In the genomic region with DNA sequence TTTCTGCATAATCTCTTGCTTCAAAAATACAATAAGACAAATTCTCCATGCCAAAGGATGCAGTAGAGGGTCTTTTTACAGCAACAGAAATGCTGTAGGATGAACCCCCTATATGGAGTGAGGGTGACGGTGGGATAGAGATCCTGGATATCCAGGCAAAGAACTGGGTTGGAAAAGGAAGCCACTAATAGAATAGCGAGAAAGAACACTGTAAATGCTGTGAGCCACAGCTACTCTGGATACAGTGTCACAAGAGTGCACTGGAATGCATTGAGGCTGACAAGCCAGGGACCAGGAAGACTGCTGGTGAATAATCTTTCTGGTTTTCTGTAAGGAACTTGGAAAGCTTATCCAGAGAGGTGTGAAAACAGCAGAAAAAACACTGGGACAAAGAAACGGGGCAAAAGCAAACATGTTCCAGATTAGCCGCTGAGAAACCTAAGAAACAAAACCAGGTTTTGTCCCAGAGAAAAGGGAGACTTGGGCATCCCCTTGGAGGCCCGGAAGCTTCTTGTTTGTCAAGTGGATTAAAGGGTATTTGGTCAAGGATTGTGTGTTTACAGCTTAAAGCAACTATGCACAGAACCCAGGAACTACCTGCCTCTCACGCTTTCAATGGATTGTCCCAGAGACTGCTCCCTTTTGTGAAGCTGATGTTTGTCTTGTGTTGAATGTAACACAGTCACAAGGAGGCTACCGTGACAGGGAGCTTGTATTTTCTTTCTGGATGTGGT, we compare ENCODE assay signal across 27 cellular contexts. TPM values are rescaled to one million over a fixed set of nuclear protein-coding genes. Genes with fewer than 3 reads are reported as not detected.
DNase-seq lines count a peak whose midpoint lies in the region; ATAC-seq and TF ChIP-seq lines count a peak whose summit lies in the region.
"Had no signal": no experiment of that assay in that cellular context is flagged by ENCODE, and none has a peak within 500 bp of the region (broad histone marks: within the 10 kb centered on the region; RNA-seq: fewer than 3 reads in every experiment).

No MANE protein-coding gene starts in this region.

- peak overlapping the region; percentile 33 for H3K14ac ChIP-seq in trophoblast cell (ENCODE audit: low read length)

- no peak overlapping the region for H2BK5ac ChIP-seq in trophoblast cell (ENCODE audit: low read depth, low read length, poor library complexity)

- H3K27me3 Mint-ChIP-seq in chondrocyte (ENCODE audit: low read depth), result peaks cover 21% of the 10 kb centered on the region

- no peak overlapping the region for H3K23ac ChIP-seq in trophoblast cell (ENCODE audit: low read length)

- no peak for ATAC-seq in GM21447 (IDR thresholded peaks at IDR 0.05; ENCODE audit: unreplicated experiment)
- ATAC-seq: activated T-cell treated with anti-CD3 and anti-CD28 coated beads, Interleukin-2, amount 50 U/mL, for 4 hours; mucosa of descending colon had no signal

- H3K4ac ChIP-seq in trophoblast cell (ENCODE audit: low read depth, low read length), result no peak overlapping the region

- H3K27ac Mint-ChIP-seq in chondrocyte (ENCODE audit: unreplicated experiment), result no peak overlapping the region
- H3K27ac Mint-ChIP-seq: nephron had no signal

- intact Hi-C loops in esophagus squamous epithelium (cut with DNase I), result no loop called here

- H2BK120ac ChIP-seq in trophoblast cell (ENCODE audit: insufficient read depth, low read length, poor library complexity), result peak overlapping the region; percentile 72

- H3K36me3 ChIP-seq in esophagus squamous epithelium (no peaks in the 10 kb centered on the region), trophoblast cell (ENCODE audit: control insufficient read depth in 1 of 2, insufficient read depth in 2 of 2, low read length in 2 of 2) (no peaks in the 10 kb centered on the region)
- H3K36me3 ChIP-seq: BLaER1, ovary, spleen, tibial nerve had no signal

- TF ChIP-seq POLR2A in esophagus squamous epithelium (IDR thresholded peaks at IDR 0.05), result no peak

- 31 to 44% methylated on average over 6 of the region's 7 CpGs for WGBS in esophagus squamous epithelium, 2 donors
- WGBS in trophoblast cell (ENCODE audit: extremely low coverage, insufficient coverage, insufficient read length), result no CpG with 5 or more reads among the region's 7 CpGs

- H3K36me3 Mint-ChIP-seq in chondrocyte (ENCODE audit: low read depth), result no peaks in the 10 kb centered on the region

- peaks cover 0 to 2% (median 0%) of the 10 kb centered on the region in 3 donors for H3K9me3 ChIP-seq in esophagus squamous epithelium
- H3K9me3 ChIP-seq in trophoblast cell (ENCODE audit: insufficient read depth, low read depth, low read length), result no peaks in the 10 kb centered on the region
- H3K9me3 ChIP-seq: ovary, tibial nerve had no signal

- no peak overlapping the region for H3K4me2 ChIP-seq in trophoblast cell (ENCODE audit: low read length)
- H3K4me2 ChIP-seq: BLaER1 had no signal

- no peaks in the 10 kb centered on the region for H3K4me1 Mint-ChIP-seq in chondrocyte (ENCODE audit: low read depth)
- H3K4me1 Mint-ChIP-seq: nephron had no signal

- no peak overlapping the region for H2AFZ ChIP-seq in trophoblast cell (ENCODE audit: insufficient read depth, low read length, poor library complexity)
- H2AFZ ChIP-seq: GM23248 had no signal

- H3K9ac ChIP-seq in trophoblast cell (ENCODE audit: low read length), result no peak overlapping the region
- H3K9ac ChIP-seq: BLaER1, GM23248 had no signal

- H3K18ac ChIP-seq in trophoblast cell (ENCODE audit: low read length), result no peak overlapping the region

- H3K4me1 ChIP-seq in esophagus squamous epithelium (peaks cover 5 to 39% (median 10%) of the 10 kb centered on the region in 3 donors), trophoblast cell (ENCODE audit: control insufficient read depth in 1 of 2, insufficient read depth in 2 of 2, low read length in 2 of 2) (peaks cover 16 to 19% of the 10 kb centered on the region in 2 experiments)
- H3K4me1 ChIP-seq: tibial nerve had no signal

- H3K4me3 ChIP-seq in esophagus squamous epithelium (no peak overlapping the region), trophoblast cell (ENCODE audit: low read depth, low read length) (no peak overlapping the region)
- H3K4me3 ChIP-seq: BLaER1, dorsolateral prefrontal cortex, GM23248, mucosa of descending colon, ovary, spleen, tibial nerve had no signal

- peak; percentile 93 for DNase-seq in DMS53 (lab: John Stamatoyannopoulos, UW)
- DNase-seq in HuH-7 (ENCODE audit: low spot score), result peak; percentile 37
- no peak for DNase-seq in esophagus squamous epithelium (lab: John Stamatoyannopoulos, UW)
- no peak for DNase-seq in trophoblast cell
- no peak for DNase-seq in NCI-H1694 (lab: John Stamatoyannopoulos, UW)
- no peak for DNase-seq in UCSD-AML1 (lab: John Stamatoyannopoulos, UW; ENCODE audit: unreplicated experiment)
- DNase-seq in chondrocyte (ENCODE audit: low spot score), result no peak
- DNase-seq: activated naive CD4-positive, alpha-beta T cell; activated T-cell treated with anti-CD3 and anti-CD28 coated beads, Interleukin-2, amount 50 U/mL, for 4 hours; dorsolateral prefrontal cortex; GM23248; mucosa of descending colon; NCI-H345; ovary; RPMI8226; spleen had no signal

- peak overlapping the region; percentile 87 for H4K91ac ChIP-seq in trophoblast cell (ENCODE audit: low read depth, low read length)

- H3K79me2 ChIP-seq in trophoblast cell (ENCODE audit: control insufficient read depth, insufficient read depth, low read length, poor library complexity), result peaks cover 1% of the 10 kb centered on the region

- no peak overlapping the region for H3K4me3 Mint-ChIP-seq in chondrocyte (ENCODE audit: unreplicated experiment)
- H3K4me3 Mint-ChIP-seq: activated T-cell treated with anti-CD3 and anti-CD28 coated beads, Interleukin-2, amount 50 U/mL, for 4 hours; nephron had no signal

- H2BK12ac ChIP-seq in trophoblast cell (ENCODE audit: low read length), result peak overlapping the region; percentile 25

- no peak for TF ChIP-seq CTCF in esophagus squamous epithelium (IDR thresholded peaks at IDR 0.05)
- no peak for TF ChIP-seq CTCF in chondrocyte (IDR thresholded peaks at IDR 0.05)

- peaks cover 0 to 7% (median 0%) of the 10 kb centered on the region in 4 donors for H3K27me3 ChIP-seq in esophagus squamous epithelium
- H3K27me3 ChIP-seq in trophoblast cell (ENCODE audit: insufficient read depth, low read length), result no peaks in the 10 kb centered on the region
- H3K27me3 ChIP-seq: BLaER1, ovary, tibial nerve had no signal

- H3K9me3 Mint-ChIP-seq in chondrocyte (ENCODE audit: low read depth), result peaks cover 4% of the 10 kb centered on the region

- no peak overlapping the region for H2AK5ac ChIP-seq in trophoblast cell (ENCODE audit: low read length)

- H4K12ac ChIP-seq in trophoblast cell (ENCODE audit: low read depth, low read length), result no peak overlapping the region

- H3K27ac ChIP-seq in esophagus squamous epithelium (peak overlapping the region in 3 of 4 donors; percentile 11 to 49 (median 39)), trophoblast cell (ENCODE audit: low read depth, low read length) (no peak overlapping the region)
- H3K27ac ChIP-seq: BLaER1, dorsolateral prefrontal cortex, GM23248, ovary, spleen, tibial nerve had no signal

- H3K79me1 ChIP-seq in trophoblast cell (ENCODE audit: low read length), result peaks cover 8% of the 10 kb centered on the region

- H4K8ac ChIP-seq in trophoblast cell (ENCODE audit: low read depth, low read length), result peak overlapping the region; percentile 18

RNA-seq across cellular contexts. Expression of gene MSMB, which starts 6.2 kb away (rescaled TPM):
- 1 to 10 TPM in 1 of 4 donors, not detected in 3; 8.4 TPM for total RNA-seq in esophagus squamous epithelium
- 0.64 and 1.1 TPM in 2 replicates for polyA plus RNA-seq in trophoblast cell (2013)
- total RNA-seq in chondrocyte, result not detected in 3 replicates
- total RNA-seq: activated CD8-positive, alpha-beta memory T cell treated with anti-CD3 and anti-CD28 coated beads for 36 hours; activated T-cell treated with anti-CD3 and anti-CD28 coated beads, Interleukin-2, amount 50 U/mL, for 4 hours; dorsolateral prefrontal cortex; glomerular endothelial cell; GM23248; MCF 10A; mucosa of descending colon; ovary; SK-MEL-5; spleen; T-helper 1 cell treated with Interleukin-12 subunit alpha and Interleukin-12 subunit beta and Interleukin-4 antibody, amounts not matched to agents 30 ng/mL and 1 ng/mL, for 36 hours; tibial nerve had no signal
- polyA plus RNA-seq: AG04450, GM23248, keratinocyte, ovary, spleen had no signal

RNA-seq across cellular contexts. Expression of gene NCOA4, which starts 21.8 kb away (rescaled TPM):
- total RNA-seq in esophagus squamous epithelium (100 to 1,000 TPM; 122 to 161 (median 141) TPM), chondrocyte (89.0 to 122 TPM (median 90.2 TPM) in 3 replicates)
- polyA plus RNA-seq in trophoblast cell (2013), result 187 and 194 TPM in 2 replicates

Comparison
In these comparisons a context has a peak if more than half of its experiments do, and no peak if none do; other contexts are left out.
1. DNase-seq: peak in DMS53 (single experiment) and HuH-7 (single experiment); none in esophagus squamous epithelium (single experiment), trophoblast cell (0 of 2), NCI-H1694 (single experiment), UCSD-AML1 (single experiment) and chondrocyte (single experiment).